Comparison of ENCODE assay signal across 19 cellular contexts in genomic region chr21:43771199-43771675, GRCh38. TPM values are rescaled to one million over a fixed set of nuclear protein-coding genes. Genes with fewer than 3 reads are reported as not detected.
A peak's percentile ranks its signal among the peaks of the same experiment; 100 is the strongest.
DNase-seq lines count a peak whose midpoint lies in the region; ATAC-seq and TF ChIP-seq lines count a peak whose summit lies in the region.
"Had no signal": no experiment of that assay in that cellular context is flagged by ENCODE, and none has a peak within 500 bp of the region (broad histone marks: within the 10 kb centered on the region; RNA-seq: fewer than 3 reads in every experiment).

No MANE protein-coding gene starts in this region.

- no peaks in the 10 kb centered on the region for H3K27me3 ChIP-seq in upper lobe of right lung
- H3K27me3 ChIP-seq: heart left ventricle had no signal

- H3K27ac ChIP-seq in RWPE1 (peak overlapping the region; percentile 94), upper lobe of right lung (peak overlapping the region; percentile 36)

- H3K4me1 ChIP-seq in upper lobe of right lung: peaks cover 22% of the 10 kb centered on the region

- CTCF ChIA-PET in activated naive CD4-positive, alpha-beta T cell treated with anti-CD3 and anti-CD28 coated beads for 36 hours (lab: Charles Lee): interaction anchor here (1.2 kb wide), 1 partner anchor 9 kb away, joined by 3 read pairs; no protein-coding TSS in a partner anchor
- CTCF ChIA-PET in RWPE1 (lab: Yijun Ruan, JAX): no interaction called here

- POLR2A ChIA-PET in RWPE1 (lab: Yijun Ruan, JAX; ENCODE audit: low non-redundant PET): no interaction called here

- TF ChIP-seq POLR2A in erythroblast (IDR thresholded peaks at IDR 0.05; ENCODE audit: low read length): no peak

- no peaks in the 10 kb centered on the region for H3K9me3 ChIP-seq in upper lobe of right lung
- H3K9me3 ChIP-seq: heart left ventricle had no signal

- no peaks in the 10 kb centered on the region for H3K27me3 Mint-ChIP-seq in activated naive CD4-positive, alpha-beta T cell treated with anti-CD3 and anti-CD28 coated beads for 36 hours (ENCODE audit: low read depth)
- H3K27me3 Mint-ChIP-seq: activated CD4-positive, alpha-beta T cell treated with anti-CD3 and anti-CD28 coated beads, Interleukin-2, amount 10 ng/mL, durations not matched to agents 7 days and 5 days; CD8-positive, alpha-beta memory T cell had no signal

- intact Hi-C loops in activated naive CD4-positive, alpha-beta T cell treated with anti-CD3 and anti-CD28 coated beads for 36 hours (cut with micrococcal nuclease): loop anchor here (10.0 kb wide), 1 partner anchor 1246 kb away; no protein-coding TSS in a partner anchor
- intact Hi-C loops in upper lobe of right lung (cut with DNase I): no loop called here

- DNase-seq in activated naive CD4-positive, alpha-beta T cell treated with anti-CD3 and anti-CD28 coated beads for 36 hours: no peak
- no peak for DNase-seq in activated naive CD4-positive, alpha-beta T cell (lab: John Stamatoyannopoulos, UW)
- DNase-seq in RWPE1 (ENCODE audit: low spot score) (no peak), erythroblast (lab: John Stamatoyannopoulos, UW) (peak; percentile 22 to 28), upper lobe of right lung (no peak), hippocampal formation (lab: John Stamatoyannopoulos, UW) (no peak), germinal center (ENCODE audit: low spot score) (no peak), RPMI8226 (no peak)
- DNase-seq: ACHN; activated CD4-positive, alpha-beta T cell treated with anti-CD3 and anti-CD28 coated beads, Interleukin-2, amount 10 ng/mL, durations not matched to agents 7 days and 5 days; activated naive CD4-positive, alpha-beta T cell treated with anti-CD3 and anti-CD28 coated beads, Interleukin-2, amount 50 U/mL, for 16 hours; CD8-positive, alpha-beta memory T cell; cortex of kidney; heart left ventricle; NCI-H1092; NCI-H2107; NCI-H69; stimulated activated CD4-positive, alpha-beta T cell treated with anti-CD3 and anti-CD28 coated beads, Interleukin-12 subunit alpha, Interleukin-12 subunit beta, amount 100 ng/mL, for 4 hours had no signal

- H3K4me3 ChIP-seq in upper lobe of right lung: peak overlapping the region; percentile 8
- H3K4me3 ChIP-seq: heart left ventricle had no signal

- no peaks in the 10 kb centered on the region for H3K9me3 Mint-ChIP-seq in activated naive CD4-positive, alpha-beta T cell treated with anti-CD3 and anti-CD28 coated beads for 36 hours
- H3K9me3 Mint-ChIP-seq: CD8-positive, alpha-beta memory T cell; natural killer cell treated with Interleukin-12 subunit alpha and Interleukin-12 subunit beta and Interleukin-15 and Interleukin-18, amount 100 ng/mL, for 72 hours had no signal

- no peak for TF ChIP-seq CTCF in RWPE1 (conservative IDR thresholded peaks at IDR 0.05; ENCODE audit: low read depth)
- TF ChIP-seq CTCF in upper lobe of right lung (IDR thresholded peaks at IDR 0.05): no peak

- H3K36me3 ChIP-seq in upper lobe of right lung: peaks cover 21% of the 10 kb centered on the region

- H3K36me3 Mint-ChIP-seq in activated naive CD4-positive, alpha-beta T cell treated with anti-CD3 and anti-CD28 coated beads for 36 hours (ENCODE audit: low read depth): peaks cover 4% of the 10 kb centered on the region
- H3K36me3 Mint-ChIP-seq: natural killer cell treated with Interleukin-12 subunit alpha and Interleukin-12 subunit beta and Interleukin-15 and Interleukin-18, amount 100 ng/mL, for 72 hours had no signal

- H3K4me3 Mint-ChIP-seq in activated naive CD4-positive, alpha-beta T cell treated with anti-CD3 and anti-CD28 coated beads for 36 hours: no peak overlapping the region
- H3K4me3 Mint-ChIP-seq: activated CD4-positive, alpha-beta T cell treated with anti-CD3 and anti-CD28 coated beads, Interleukin-2, amount 10 ng/mL, durations not matched to agents 7 days and 5 days; natural killer cell treated with Interleukin-12 subunit alpha and Interleukin-12 subunit beta and Interleukin-15 and Interleukin-18, amount 100 ng/mL, for 72 hours had no signal

- no peak for ATAC-seq in upper lobe of right lung
- ATAC-seq: heart left ventricle; natural killer cell treated with Interleukin-12 subunit alpha and Interleukin-12 subunit beta and Interleukin-15 and Interleukin-18, amount 100 ng/mL, for 72 hours had no signal

- peak overlapping the region; percentile 50 for H3K27ac Mint-ChIP-seq in activated naive CD4-positive, alpha-beta T cell treated with anti-CD3 and anti-CD28 coated beads for 36 hours

- H3K4me1 Mint-ChIP-seq in activated naive CD4-positive, alpha-beta T cell treated with anti-CD3 and anti-CD28 coated beads for 36 hours (ENCODE audit: low read depth): peaks cover 18% of the 10 kb centered on the region

RNA-seq across cellular contexts. Expression of gene CSTB, which starts 4.9 kb away (rescaled TPM):
- total RNA-seq in activated naive CD4-positive, alpha-beta T cell treated with anti-CD3 and anti-CD28 coated beads for 36 hours: 10 to 100 TPM; 22.8 to 23.0 TPM
- total RNA-seq in upper lobe of right lung: 148 TPM

RNA-seq across cellular contexts. Expression of gene RRP1, which starts 18.1 kb away (rescaled TPM):
- 10 to 100 TPM; 33.6 to 35.5 TPM for total RNA-seq in activated naive CD4-positive, alpha-beta T cell treated with anti-CD3 and anti-CD28 coated beads for 36 hours
- 19.0 TPM for total RNA-seq in upper lobe of right lung

RNA-seq across cellular contexts. Expression of gene PDXK, which starts 52.3 kb away (rescaled TPM):
- 100 to 1,000 TPM; 125 to 133 TPM for total RNA-seq in activated naive CD4-positive, alpha-beta T cell treated with anti-CD3 and anti-CD28 coated beads for 36 hours
- 280 TPM for total RNA-seq in upper lobe of right lung

Comparison
In these comparisons a context has a peak if more than half of its experiments do, and no peak if none do; other contexts are left out.
1. DNase-seq: peak in erythroblast (2 of 2); none in activated naive CD4-positive, alpha-beta T cell treated with anti-CD3 and anti-CD28 coated beads for 36 hours (single experiment), activated naive CD4-positive, alpha-beta T cell (0 of 4), RWPE1 (single experiment), upper lobe of right lung (single experiment), hippocampal formation (0 of 2), germinal center (single experiment) and RPMI8226 (single experiment).